In the genomic region with DNA sequence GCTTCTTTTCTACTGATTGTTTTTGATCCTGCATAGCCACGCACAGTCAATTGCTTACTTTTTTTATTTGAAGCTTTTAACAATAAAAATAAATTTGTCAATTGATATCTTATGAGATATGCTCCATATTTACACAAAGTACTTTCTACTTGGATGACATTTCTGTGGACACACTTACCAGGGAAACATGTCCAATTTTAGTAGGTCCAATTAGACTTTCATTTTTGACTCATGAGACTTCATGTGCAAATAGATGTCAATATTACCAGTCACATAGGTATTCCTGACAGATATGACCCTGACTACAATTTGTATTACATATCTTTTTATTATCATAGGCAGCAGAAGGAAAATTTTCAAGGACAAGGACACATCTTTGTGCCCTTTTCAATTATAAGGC, we compare ENCODE assay signal across 37 cellular contexts.
"Had no signal": no experiment of that assay in that cellular context is flagged by ENCODE, and none has a peak within 500 bp of the region (broad histone marks: within the 10 kb centered on the region; RNA-seq: fewer than 3 reads in every experiment).

No MANE protein-coding gene starts in this region.

- H3K4me1 ChIP-seq: adrenal gland, breast epithelium had no signal

- H3K36me3 Mint-ChIP-seq: activated CD4-positive, alpha-beta memory T cell treated with anti-CD3 and anti-CD28 coated beads for 36 hours; activated naive CD4-positive, alpha-beta T cell treated with anti-CD3 and anti-CD28 coated beads, Interleukin-2, amount 50 U/mL, for 72 hours; activated naive CD8-positive, alpha-beta T cell treated with anti-CD3 and anti-CD28 coated beads for 36 hours; WTC11 had no signal

- H3K27ac Mint-ChIP-seq: activated CD4-positive, alpha-beta memory T cell treated with anti-CD3 and anti-CD28 coated beads for 36 hours; activated CD4-positive, alpha-beta T cell treated with anti-CD3 and anti-CD28 coated beads for 36 hours; activated CD8-positive, alpha-beta T cell treated with anti-CD3 and anti-CD28 coated beads for 36 hours; activated naive CD4-positive, alpha-beta T cell treated with anti-CD3 and anti-CD28 coated beads for 36 hours; activated naive CD4-positive, alpha-beta T cell treated with anti-CD3 and anti-CD28 coated beads, Interleukin-2, amount 50 U/mL, for 72 hours; activated naive CD8-positive, alpha-beta T cell treated with anti-CD3 and anti-CD28 coated beads for 36 hours; activated T-cell treated with anti-CD3 and anti-CD28 coated beads, Interleukin-2, amount 50 U/mL, for 72 hours; activated T-helper 1 cell treated with anti-CD3 and anti-CD28 coated beads, Interleukin-12 subunit alpha, Interleukin-12 subunit beta, Interleukin-2, Interleukin-4 antibody, amounts not matched to agents 30 ng/mL and 10 ng/mL and 1 ng/mL, durations not matched to agents 14 hours and 24 hours and 36 hours; activated T-helper 17 cell treated with anti-CD3 and anti-CD28 coated beads, Interleukin-2, amount 50 U/mL, for 72 hours; T-helper 1 cell treated with Interleukin-12 subunit alpha and Interleukin-12 subunit beta and Interleukin-4 antibody, amounts not matched to agents 30 μg/mL and 1 μg/mL, for 36 hours; T-helper 2 cell treated with Interferon-gamma antibody and Interleukin-4, amounts not matched to agents 5 μg/mL and 100 μg/mL, for 36 hours; WTC11 had no signal

- H3K9me3 Mint-ChIP-seq: activated naive CD4-positive, alpha-beta T cell treated with anti-CD3 and anti-CD28 coated beads for 36 hours; activated naive CD8-positive, alpha-beta T cell treated with anti-CD3 and anti-CD28 coated beads for 36 hours; activated T-cell treated with anti-CD3 and anti-CD28 coated beads, Interleukin-2, amount 50 U/mL, for 4 hours; activated T-helper 1 cell treated with anti-CD3 and anti-CD28 coated beads, Interleukin-12 subunit alpha, Interleukin-12 subunit beta, Interleukin-2, Interleukin-4 antibody, amounts not matched to agents 30 ng/mL and 10 ng/mL and 1 ng/mL, durations not matched to agents 14 hours and 24 hours and 36 hours; T-helper 1 cell treated with Interleukin-12 subunit alpha and Interleukin-12 subunit beta and Interleukin-4 antibody, amounts not matched to agents 30 μg/mL and 1 μg/mL, for 36 hours; T-helper 2 cell treated with Interferon-gamma antibody and Interleukin-4, amounts not matched to agents 5 μg/mL and 100 μg/mL, for 36 hours; WTC11 had no signal

- H3K9me3 ChIP-seq: adrenal gland, body of pancreas, breast epithelium had no signal

- DNase-seq: activated CD4-positive, alpha-beta memory T cell treated with anti-CD3 and anti-CD28 coated beads for 36 hours; activated CD4-positive, alpha-beta T cell treated with anti-CD3 and anti-CD28 coated beads for 1 hour; activated CD4-positive, alpha-beta T cell treated with anti-CD3 and anti-CD28 coated beads for 36 hours; activated CD4-positive, alpha-beta T cell treated with anti-CD3 and anti-CD28 coated beads for 48 hours; activated CD4-positive, alpha-beta T cell treated with anti-CD3 and anti-CD28 coated beads, Interleukin-2, amount 50 U/mL, for 1 hour; activated CD4-positive, alpha-beta T cell treated with anti-CD3 and anti-CD28 coated beads, Interleukin-2, amount 50 U/mL, for 4 hours; activated CD4-positive, CD25-positive, alpha-beta regulatory T cell; activated CD8-positive, alpha-beta memory T cell treated with anti-CD3 and anti-CD28 coated beads, Interleukin-2, amount 50 U/mL, for 4 hours; activated CD8-positive, alpha-beta T cell treated with anti-CD3 and anti-CD28 coated beads for 36 hours; activated effector memory CD4-positive, alpha-beta T cell treated with anti-CD3 and anti-CD28 coated beads, Interleukin-2, amount 50 U/mL, for 16 hours; activated gamma-delta T cell treated with Interleukin-2 at 50 U/mL for 16 hours; activated naive CD4-positive, alpha-beta T cell; activated naive CD4-positive, alpha-beta T cell treated with anti-CD3 and anti-CD28 coated beads for 36 hours; activated naive CD4-positive, alpha-beta T cell treated with anti-CD3 and anti-CD28 coated beads, Interleukin-2, amount 50 U/mL, for 16 hours; activated naive CD8-positive, alpha-beta T cell treated with anti-CD3 and anti-CD28 coated beads for 36 hours; activated T-cell treated with anti-CD3 and anti-CD28 coated beads for 4 hours; activated T-cell treated with anti-CD3 and anti-CD28 coated beads, Interleukin-2, amount 50 U/mL, for 1 hour; activated T-cell treated with anti-CD3 and anti-CD28 coated beads, Interleukin-2, amount 50 U/mL, for 4 hours; activated T-cell treated with anti-CD3 and anti-CD28 coated beads, Interleukin-2, amount 50 U/mL, for 72 hours; adrenal gland; amniotic stem cell; aorta; body of pancreas; brain microvascular endothelial cell; central memory CD4-positive, alpha-beta T cell; T-helper 1 cell; T-helper 2 cell; T-helper 9 cell; WERI-Rb-1 had no signal

- H3K4me3 Mint-ChIP-seq: activated CD4-positive, alpha-beta memory T cell treated with anti-CD3 and anti-CD28 coated beads for 36 hours; activated CD4-positive, alpha-beta T cell treated with anti-CD3 and anti-CD28 coated beads for 36 hours; activated CD8-positive, alpha-beta T cell treated with anti-CD3 and anti-CD28 coated beads for 36 hours; activated naive CD4-positive, alpha-beta T cell treated with anti-CD3 and anti-CD28 coated beads for 36 hours; activated naive CD8-positive, alpha-beta T cell treated with anti-CD3 and anti-CD28 coated beads for 36 hours; activated T-cell treated with anti-CD3 and anti-CD28 coated beads, Interleukin-2, amount 50 U/mL, for 4 hours; activated T-cell treated with anti-CD3 and anti-CD28 coated beads, Interleukin-2, amount 50 U/mL, for 72 hours; activated T-helper 1 cell treated with anti-CD3 and anti-CD28 coated beads, Interleukin-12 subunit alpha, Interleukin-12 subunit beta, Interleukin-2, Interleukin-4 antibody, amounts not matched to agents 30 ng/mL and 10 ng/mL and 1 ng/mL, durations not matched to agents 14 hours and 24 hours and 36 hours; activated T-helper 17 cell treated with anti-CD3 and anti-CD28 coated beads, Interleukin-2, amount 50 U/mL, for 72 hours; T-helper 1 cell treated with Interleukin-12 subunit alpha and Interleukin-12 subunit beta and Interleukin-4 antibody, amounts not matched to agents 30 μg/mL and 1 μg/mL, for 36 hours; T-helper 2 cell treated with Interferon-gamma antibody and Interleukin-4, amounts not matched to agents 5 μg/mL and 100 μg/mL, for 36 hours; WTC11 had no signal

- H3K4me1 Mint-ChIP-seq: activated CD4-positive, alpha-beta T cell treated with anti-CD3 and anti-CD28 coated beads for 36 hours; activated naive CD8-positive, alpha-beta T cell treated with anti-CD3 and anti-CD28 coated beads for 36 hours; activated T-helper 17 cell treated with anti-CD3 and anti-CD28 coated beads, Interleukin-2, amount 50 U/mL, for 72 hours had no signal

- H3K4me3 ChIP-seq: adrenal gland, body of pancreas, breast epithelium had no signal

- H3K27ac ChIP-seq: adrenal gland, body of pancreas, brain microvascular endothelial cell, breast epithelium, WERI-Rb-1 had no signal

- H3K36me3 ChIP-seq: adrenal gland, brain microvascular endothelial cell, breast epithelium, WERI-Rb-1 had no signal

- ATAC-seq: activated CD4-positive, alpha-beta T cell treated with anti-CD3 and anti-CD28 coated beads for 36 hours; activated CD4-positive, CD25-positive, alpha-beta regulatory T cell treated with anti-CD3 and anti-CD28 coated beads, Interleukin-2, amount 50 U/mL, for 24 hours; activated CD8-positive, alpha-beta T cell treated with anti-CD3 and anti-CD28 coated beads for 36 hours; activated naive CD4-positive, alpha-beta T cell treated with anti-CD3 and anti-CD28 coated beads, Interleukin-2, amount 50 U/mL, for 72 hours; activated T-cell treated with anti-CD3 and anti-CD28 coated beads, Interleukin-2, amount 50 U/mL, for 4 hours; activated T-cell treated with anti-CD3 and anti-CD28 coated beads, Interleukin-2, amount 50 U/mL, for 72 hours; activated T-helper 17 cell treated with anti-CD3 and anti-CD28 coated beads, Interleukin-2, amount 50 U/mL, for 72 hours; body of pancreas; WTC11 had no signal

- H3K27me3 ChIP-seq: adrenal gland, body of pancreas, brain microvascular endothelial cell, breast epithelium had no signal

- H3K27me3 Mint-ChIP-seq: activated CD4-positive, alpha-beta memory T cell treated with anti-CD3 and anti-CD28 coated beads for 36 hours; activated CD4-positive, alpha-beta T cell treated with anti-CD3 and anti-CD28 coated beads for 36 hours; activated CD8-positive, alpha-beta T cell treated with anti-CD3 and anti-CD28 coated beads for 36 hours; activated naive CD8-positive, alpha-beta T cell treated with anti-CD3 and anti-CD28 coated beads for 36 hours; activated T-helper 17 cell treated with anti-CD3 and anti-CD28 coated beads, Interleukin-2, amount 50 U/mL, for 72 hours had no signal
